ENCODE assay signal across 2 cellular contexts in the genomic region with DNA sequence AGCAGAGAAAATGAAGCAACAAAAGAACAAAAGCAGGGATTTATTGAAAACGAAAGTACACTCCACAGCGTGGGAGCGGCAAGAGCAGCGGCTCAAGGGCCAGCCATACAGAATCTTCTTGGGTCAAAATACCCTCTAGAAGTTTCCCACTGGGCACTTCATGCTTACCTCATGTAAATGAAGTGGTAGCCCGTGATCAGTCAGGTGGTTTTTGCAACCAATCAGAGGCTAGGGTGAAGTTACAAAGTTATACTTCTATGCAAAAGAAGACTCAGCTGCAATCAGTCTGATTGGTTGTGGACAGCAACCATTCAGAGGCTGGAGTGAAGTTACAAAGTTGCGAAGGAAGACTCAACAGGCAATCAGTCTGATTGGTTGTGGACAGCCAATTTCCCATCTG.
TF ChIP-seq lines count a peak whose summit lies in the region.

No MANE protein-coding gene starts in this region.

TF ChIP-seq in Ishikawa, 13 proteins besides CTCF, POLR2A, EP300 and RAD21:
- TF ChIP-seq, protein P1, sequence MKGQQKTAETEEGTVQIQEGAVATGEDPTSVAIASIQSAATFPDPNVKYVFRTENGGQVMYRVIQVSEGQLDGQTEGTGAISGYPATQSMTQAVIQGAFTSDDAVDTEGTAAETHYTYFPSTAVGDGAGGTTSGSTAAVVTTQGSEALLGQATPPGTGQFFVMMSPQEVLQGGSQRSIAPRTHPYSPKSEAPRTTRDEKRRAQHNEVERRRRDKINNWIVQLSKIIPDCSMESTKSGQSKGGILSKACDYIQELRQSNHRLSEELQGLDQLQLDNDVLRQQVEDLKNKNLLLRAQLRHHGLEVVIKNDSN (IDR thresholded peaks at IDR 0.05) = peak; percentile 48
- TF ChIP-seq TAF1 (IDR thresholded peaks at IDR 0.05; ENCODE audit: low read depth) (no peak), NFIC (IDR thresholded peaks at IDR 0.05) (no peak), ZBTB7A (IDR thresholded peaks at IDR 0.05; ENCODE audit: low read depth) (no peak), FOXM1 (IDR thresholded peaks at IDR 0.05; ENCODE audit: borderline replicate concordance, low read depth) (no peak)

TF ChIP-seq in endothelial cell of umbilical vein, 7 proteins besides CTCF, POLR2A, EP300 and RAD21:
- TF ChIP-seq POLR2AphosphoS5 (IDR thresholded peaks at IDR 0.05; ENCODE audit: insufficient read depth, low read depth, low read length) = no peak
- TF ChIP-seq, protein P2, sequence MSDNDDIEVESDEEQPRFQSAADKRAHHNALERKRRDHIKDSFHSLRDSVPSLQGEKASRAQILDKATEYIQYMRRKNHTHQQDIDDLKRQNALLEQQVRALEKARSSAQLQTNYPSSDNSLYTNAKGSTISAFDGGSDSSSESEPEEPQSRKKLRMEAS (IDR thresholded peaks at IDR 0.05; ENCODE audit: insufficient read depth, insufficient read length) = no peak
- TF ChIP-seq MYC (IDR thresholded peaks at IDR 0.05; ENCODE audit: low read depth, low read length) = no peak
- TF ChIP-seq FOS (IDR thresholded peaks at IDR 0.05; ENCODE audit: borderline replicate concordance, insufficient read depth, low read length) = no peak
- no peak for TF ChIP-seq EZH2 (IDR thresholded peaks at IDR 0.05; ENCODE audit: borderline replicate concordance, low read depth, low read length, severe bottlenecking)
- TF ChIP-seq JUN (IDR thresholded peaks at IDR 0.05; ENCODE audit: borderline replicate concordance, insufficient read depth, insufficient read length, low read depth) = no peak
- no peak for TF ChIP-seq GATA2 (IDR thresholded peaks at IDR 0.05; ENCODE audit: insufficient read depth, insufficient read length, low read depth, low read length)
